ENCODE assay signal across 22 cellular contexts in the genomic region with DNA sequence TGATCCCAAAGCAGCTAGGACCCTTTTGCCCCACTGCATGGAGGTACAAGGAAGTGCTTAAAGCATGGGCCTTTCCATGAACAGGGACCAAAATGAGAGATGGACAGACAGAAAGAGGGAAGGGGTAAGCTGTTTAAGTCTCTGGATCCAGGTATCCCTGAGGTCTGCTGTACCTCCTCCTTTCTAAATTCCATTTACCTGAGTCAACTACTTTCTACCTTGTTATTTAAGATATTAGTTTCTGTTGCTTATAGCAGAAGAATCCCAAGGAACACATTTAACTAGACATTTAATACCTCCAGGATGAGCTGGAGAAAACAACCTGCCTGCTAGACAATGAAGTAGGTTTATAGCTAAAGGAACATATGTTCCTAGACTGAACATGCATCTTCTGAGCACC.
DNase-seq lines count a peak whose midpoint lies in the region; ATAC-seq, FAIRE-seq and TF ChIP-seq lines count a peak whose summit lies in the region.
"Had no signal": no experiment of that assay in that cellular context is flagged by ENCODE, and none has a peak within 500 bp of the region (broad histone marks: within the 10 kb centered on the region; RNA-seq: fewer than 3 reads in every experiment).

No MANE protein-coding gene starts in this region.

- H3K4me3 ChIP-seq in PC-3 (ENCODE audit: low read length) (no peak overlapping the region), bronchial epithelial cell (ENCODE audit: low read depth, low read length) (no peak overlapping the region), keratinocyte (ENCODE audit: control insufficient read depth in 2 of 3, extremely low read depth in 1 of 3, insufficient read depth in 2 of 3, low read depth in 1 of 3, low read length in 3 of 3) (no peak overlapping the region)
- H3K4me3 ChIP-seq: BLaER1, GM12878, GM23338 had no signal

- H3K9me1 ChIP-seq in keratinocyte (ENCODE audit: control insufficient read depth, extremely low read depth, insufficient read depth, low read length), result no peaks in the 10 kb centered on the region

- CTCF ChIA-PET in PC-3 (lab: Charles Lee) (no interaction called here), T-cell (lab: Charles Lee) (no interaction called here)

- 0 out of 2 replicates have a peak, but pooled peaks cover 5% of the 10 kb centered on the region for H3K27me3 ChIP-seq in PC-3 (ENCODE audit: low read length)
- H3K27me3 ChIP-seq in bronchial epithelial cell (ENCODE audit: control insufficient read depth, insufficient read depth, low read length), result no peaks in the 10 kb centered on the region
- no peaks in the 10 kb centered on the region for H3K27me3 ChIP-seq in keratinocyte (ENCODE audit: control insufficient read depth, extremely low read depth, insufficient read depth, low read length)
- H3K27me3 ChIP-seq: BLaER1 had no signal

- H3K4me2 ChIP-seq in PC-3 (ENCODE audit: low read length) (no peak overlapping the region), keratinocyte (ENCODE audit: control insufficient read depth, extremely low read depth, insufficient read depth, low read depth, low read length) (no peak overlapping the region)
- H3K4me2 ChIP-seq: BLaER1, GM23338 had no signal

- H3K9me3 Mint-ChIP-seq in T-cell, result peaks cover 5 to 18% (median 16%) of the 10 kb centered on the region in 3 donors

- intact Hi-C loops in PC-3 (cut with micrococcal nuclease), result no loop called here

- no TSS peak for BruUV-seq in PC-3 (replicated peaks; lab: Mats Ljungman, UMichigan)

- TF ChIP-seq CTCF in PC-3 (conservative IDR thresholded peaks at IDR 0.05; ENCODE audit: low read depth, low read length) (no peak), bronchial epithelial cell (IDR thresholded peaks at IDR 0.05; ENCODE audit: insufficient read depth, low read length, severe bottlenecking) (no peak), keratinocyte (optimal IDR thresholded peaks at IDR 0.05 in 1 of 3, IDR thresholded peaks at IDR 0.05 in 1 of 3, conservative IDR thresholded peaks at IDR 0.05 in 1 of 3; ENCODE audit: extremely low read depth in 1 of 3, insufficient read depth in 2 of 3, low read length in 3 of 3) (no peak)

- DNase-seq in PC-3 (peak; percentile 28), bronchial epithelial cell (ENCODE audit: low read depth) (peak; percentile 26), keratinocyte (ENCODE audit: low read depth, low spot score) (no peak), renal cortical epithelial cell (ENCODE audit: low read depth) (peak; percentile 5), NOMO-1 (lab: John Stamatoyannopoulos, UW; ENCODE audit: unreplicated experiment in 2 of 2) (no peak), T-cell (no peak), A172 (ENCODE audit: low spot score) (no peak)
- DNase-seq: CD4-positive, alpha-beta T cell; CD8-positive, alpha-beta memory T cell; DMS 273 treated with DMSO at 0.1 percent for 48 hours; DMS79; EL; GDM1; H9 had no signal

- no peaks in the 10 kb centered on the region for H3K36me3 Mint-ChIP-seq in T-cell
- H3K36me3 Mint-ChIP-seq: CD14-positive monocyte had no signal

- H3K27ac Mint-ChIP-seq in T-cell, result no peak overlapping the region
- H3K27ac Mint-ChIP-seq: B cell; CD14-positive monocyte; CD4-positive, alpha-beta T cell; GM23338; H9 had no signal

- no peak overlapping the region for H3K9ac ChIP-seq in PC-3 (ENCODE audit: low read length)
- no peak overlapping the region for H3K9ac ChIP-seq in keratinocyte (ENCODE audit: control insufficient read depth, extremely low read depth, insufficient read depth, low read length)
- H3K9ac ChIP-seq: BLaER1 had no signal

- no peaks in the 10 kb centered on the region for H3F3A ChIP-seq in PC-3 (ENCODE audit: low read length, unreplicated experiment)

- no peaks in the 10 kb centered on the region for H4K20me1 ChIP-seq in PC-3 (ENCODE audit: low read length)
- H4K20me1 ChIP-seq in keratinocyte (ENCODE audit: control insufficient read depth, extremely low read depth, insufficient read depth, low read length), result no peaks in the 10 kb centered on the region
- H4K20me1 ChIP-seq: BLaER1 had no signal

- POLR2A ChIA-PET in PC-3 (lab: Charles Lee; ENCODE audit: unreplicated experiment) (no interaction called here), T-cell (lab: Charles Lee) (interaction anchor here in 1 of 2 donors (0.6 kb wide), 1 partner anchor 1048 kb away, joined by 4 read pairs; no protein-coding TSS in a partner anchor)

- ATAC-seq in PC-3 (no peak), T-cell (replicated peaks in 1 of 4) (no peak)
- ATAC-seq: GM12878, GM23338, HCT116 had no signal

- H3K9me3 ChIP-seq in PC-3 (ENCODE audit: low read length), result peaks cover 18% of the 10 kb centered on the region; the same call in 1 of the 2 replicates
- no peaks in the 10 kb centered on the region for H3K9me3 ChIP-seq in keratinocyte (ENCODE audit: control insufficient read depth, low read depth, low read length)

- H2AFZ ChIP-seq in PC-3 (ENCODE audit: low read length) (no peak overlapping the region), keratinocyte (ENCODE audit: control insufficient read depth, low read length) (peak overlapping the region; percentile 19)
- H2AFZ ChIP-seq: GM23338 had no signal

- H3K36me3 ChIP-seq in PC-3 (ENCODE audit: low read depth, low read length) (no peaks in the 10 kb centered on the region), bronchial epithelial cell (ENCODE audit: control insufficient read depth, insufficient read depth, low read length) (no peaks in the 10 kb centered on the region), keratinocyte (ENCODE audit: control insufficient read depth in 2 of 2, extremely low read depth in 1 of 2, insufficient read depth in 2 of 2, low read length in 2 of 2) (no peaks in the 10 kb centered on the region)
- H3K36me3 ChIP-seq: BLaER1 had no signal

- H3K27me3 Mint-ChIP-seq in T-cell, result peaks cover 4 to 12% of the 10 kb centered on the region in 2 donors
- H3K27me3 Mint-ChIP-seq: B cell; CD4-positive, alpha-beta T cell had no signal

- H3K4me3 Mint-ChIP-seq in T-cell, result no peak overlapping the region
- H3K4me3 Mint-ChIP-seq: B cell; CD14-positive monocyte; CD4-positive, alpha-beta T cell; CD8-positive, alpha-beta memory T cell; GM23338; H9 had no signal

- no peaks in the 10 kb centered on the region for H3K79me2 ChIP-seq in PC-3 (ENCODE audit: low read length)
- H3K79me2 ChIP-seq in keratinocyte (ENCODE audit: control insufficient read depth, insufficient read depth, low read length), result no peaks in the 10 kb centered on the region

- H3K4me1 ChIP-seq in PC-3 (ENCODE audit: insufficient read depth, low read length) (no peaks in the 10 kb centered on the region), keratinocyte (ENCODE audit: control insufficient read depth, extremely low read depth, insufficient read depth, low read length) (peaks cover 9% of the 10 kb centered on the region)

- dilution Hi-C loops in keratinocyte (cut with MboI; ENCODE audit: extremely low pct_ligation_motif_present, low sequenced_read_pairs), result no loop called here

- no peaks in the 10 kb centered on the region for H3K4me1 Mint-ChIP-seq in T-cell
- H3K4me1 Mint-ChIP-seq: CD8-positive, alpha-beta memory T cell; GM23338; H9 had no signal

- no peak overlapping the region for H3K27ac ChIP-seq in PC-3 (ENCODE audit: low read length)
- H3K27ac ChIP-seq in keratinocyte (ENCODE audit: control insufficient read depth, insufficient read depth, low read length), result no peak overlapping the region
- H3K27ac ChIP-seq: BLaER1 had no signal

- H3K9me2 ChIP-seq in PC-3 (replicated peaks; ENCODE audit: low read length), result no peaks in the 10 kb centered on the region

- FAIRE-seq in bronchial epithelial cell (lab: Jason Lieb, UNC) (no peak), keratinocyte (lab: Jason Lieb, UNC) (peak; percentile 41)
- FAIRE-seq: A204.1, D721Med, GM12878 had no signal

Comparison
In these comparisons a context has a peak if more than half of its experiments do, and no peak if none do; other contexts are left out.
1. DNase-seq: peak in PC-3 (single experiment), bronchial epithelial cell (single experiment) and renal cortical epithelial cell (single experiment); none in keratinocyte (single experiment), NOMO-1 (0 of 2), T-cell (0 of 34) and A172 (single experiment).